In the genomic region with DNA sequence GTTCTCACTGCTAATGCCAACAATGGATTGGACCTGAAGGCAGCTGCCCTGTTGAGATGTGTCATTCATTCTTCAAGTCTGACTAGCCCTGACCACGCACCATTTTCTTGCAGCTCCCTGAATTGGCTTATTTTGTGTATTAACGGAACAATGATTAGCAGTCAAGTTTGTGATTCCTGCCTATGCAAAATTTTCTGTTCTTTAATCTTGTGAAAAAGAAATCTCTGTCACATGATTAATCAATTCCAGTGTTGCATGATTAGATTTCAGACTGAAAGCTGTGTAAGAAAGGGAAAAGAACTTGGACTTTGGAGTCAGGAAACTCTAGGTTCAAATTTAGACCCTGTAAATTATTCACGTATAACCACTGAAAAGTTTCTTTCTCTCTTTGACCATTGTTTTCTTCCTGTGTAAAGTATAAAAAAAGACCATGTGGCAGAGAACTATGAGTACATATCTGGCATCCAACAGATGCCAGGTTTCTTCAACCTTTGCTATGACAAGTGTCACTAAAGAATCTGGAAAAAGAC, we compare ENCODE assay signal across 12 cellular contexts.
A peak's percentile ranks its signal among the peaks of the same experiment; 100 is the strongest.
DNase-seq lines count a peak whose midpoint lies in the region; ATAC-seq and TF ChIP-seq lines count a peak whose summit lies in the region.
"Had no signal": no experiment of that assay in that cellular context is flagged by ENCODE, and none has a peak within 500 bp of the region (broad histone marks: within the 10 kb centered on the region; RNA-seq: fewer than 3 reads in every experiment).

No MANE protein-coding gene starts in this region.

- H3K4me3 ChIP-seq in neural progenitor cell: no peak overlapping the region
- H3K4me3 ChIP-seq: left ventricle myocardium inferior had no signal

- no peak overlapping the region for H2AFZ ChIP-seq in neural progenitor cell (replicated peaks)

- peaks cover 5% of the 10 kb centered on the region for H3K27me3 Mint-ChIP-seq in neural progenitor cell (ENCODE audit: insufficient read depth, low read depth)
- peaks cover 11% of the 10 kb centered on the region for H3K27me3 Mint-ChIP-seq in activated T-helper 17 cell treated with anti-CD3 and anti-CD28 coated beads, Interleukin-2, amount 50 U/mL, for 72 hours
- no peaks in the 10 kb centered on the region for H3K27me3 Mint-ChIP-seq in CD4-positive, alpha-beta T cell
- H3K27me3 Mint-ChIP-seq: activated CD4-positive, alpha-beta memory T cell treated with anti-CD3 and anti-CD28 coated beads, Interleukin-2, amount 10 ng/mL, durations not matched to agents 7 days and 5 days had no signal

- H3K9ac ChIP-seq in neural progenitor cell: no peak overlapping the region

- no peaks in the 10 kb centered on the region for H3K36me3 ChIP-seq in neural progenitor cell
- H3K36me3 ChIP-seq: left ventricle myocardium inferior had no signal

- no peaks in the 10 kb centered on the region for H3K9me3 ChIP-seq in neural progenitor cell (ENCODE audit: low read depth)
- H3K9me3 ChIP-seq in CD4-positive, alpha-beta T cell (ENCODE audit: control insufficient read depth, low read length): no peaks in the 10 kb centered on the region
- H3K9me3 ChIP-seq: left ventricle myocardium inferior had no signal

- no peak overlapping the region for H3K27ac ChIP-seq in neural progenitor cell
- no peak overlapping the region for H3K27ac ChIP-seq in CD4-positive, alpha-beta T cell (ENCODE audit: low read depth, low read length)
- H3K27ac ChIP-seq: left ventricle myocardium inferior had no signal

- H4K20me1 ChIP-seq in neural progenitor cell (ENCODE audit: low read depth): no peaks in the 10 kb centered on the region

- H3K36me3 Mint-ChIP-seq in neural progenitor cell: no peaks in the 10 kb centered on the region
- H3K36me3 Mint-ChIP-seq in activated T-helper 17 cell treated with anti-CD3 and anti-CD28 coated beads, Interleukin-2, amount 50 U/mL, for 72 hours (ENCODE audit: low read depth): no peaks in the 10 kb centered on the region
- no peaks in the 10 kb centered on the region for H3K36me3 Mint-ChIP-seq in CD4-positive, alpha-beta T cell (ENCODE audit: low read depth)

- H3K4me1 Mint-ChIP-seq in neural progenitor cell: peaks cover 13% of the 10 kb centered on the region
- no peaks in the 10 kb centered on the region for H3K4me1 Mint-ChIP-seq in activated T-helper 17 cell treated with anti-CD3 and anti-CD28 coated beads, Interleukin-2, amount 50 U/mL, for 72 hours
- H3K4me1 Mint-ChIP-seq in CD4-positive, alpha-beta T cell (ENCODE audit: low read depth): no peaks in the 10 kb centered on the region
- H3K4me1 Mint-ChIP-seq: activated CD4-positive, alpha-beta memory T cell treated with anti-CD3 and anti-CD28 coated beads, Interleukin-2, amount 10 ng/mL, durations not matched to agents 7 days and 5 days had no signal

- CTCF ChIA-PET in CD4-positive, alpha-beta T cell (lab: Charles Lee): no interaction called here

- POLR2A ChIA-PET in CD4-positive, alpha-beta T cell (lab: Charles Lee): no interaction called here

- no peaks in the 10 kb centered on the region for H3F3A ChIP-seq in neural progenitor cell (ENCODE audit: low read depth)

- ATAC-seq in GM18907 (IDR thresholded peaks at IDR 0.05; ENCODE audit: unreplicated experiment): peak; percentile 86
- peak; percentile 79 for ATAC-seq in HG02610 (IDR thresholded peaks at IDR 0.05; ENCODE audit: unreplicated experiment)
- ATAC-seq in HG03469 (IDR thresholded peaks at IDR 0.05; ENCODE audit: unreplicated experiment): peak; percentile 57
- ATAC-seq in activated T-helper 17 cell treated with anti-CD3 and anti-CD28 coated beads, Interleukin-2, amount 50 U/mL, for 72 hours (replicated peaks): no peak
- no peak for ATAC-seq in CD4-positive, alpha-beta T cell (ENCODE audit: poor library complexity)

- intact Hi-C loops in CD4-positive, alpha-beta T cell (cut with DNase I, micrococcal nuclease): no loop called here

- no peak for TF ChIP-seq CTCF in neural progenitor cell (IDR thresholded peaks at IDR 0.05)
- TF ChIP-seq CTCF in CD4-positive, alpha-beta T cell (IDR thresholded peaks at IDR 0.05): no peak

- H3K79me2 ChIP-seq in neural progenitor cell (ENCODE audit: low read depth): no peaks in the 10 kb centered on the region

- DNase-seq in left kidney (ENCODE audit: low read depth, low spot score): peak; percentile 8
- DNase-seq in neural progenitor cell (ENCODE audit: low spot score): no peak
- DNase-seq in ureter (ENCODE audit: low spot score): no peak
- no peak for DNase-seq in CD4-positive, alpha-beta T cell
- DNase-seq: activated CD4-positive, alpha-beta memory T cell treated with anti-CD3 and anti-CD28 coated beads, Interleukin-2, amount 10 ng/mL, durations not matched to agents 7 days and 5 days; amniotic stem cell; left ventricle myocardium inferior; NCI-H1436 treated with DMSO at 0.1 percent for 48 hours had no signal

- no peak overlapping the region for H3K27ac Mint-ChIP-seq in neural progenitor cell
- no peak overlapping the region for H3K27ac Mint-ChIP-seq in activated T-helper 17 cell treated with anti-CD3 and anti-CD28 coated beads, Interleukin-2, amount 50 U/mL, for 72 hours
- H3K27ac Mint-ChIP-seq in CD4-positive, alpha-beta T cell: no peak overlapping the region
- H3K27ac Mint-ChIP-seq: activated CD4-positive, alpha-beta memory T cell treated with anti-CD3 and anti-CD28 coated beads, Interleukin-2, amount 10 ng/mL, durations not matched to agents 7 days and 5 days had no signal

- no peak overlapping the region for H3K4me3 Mint-ChIP-seq in neural progenitor cell
- H3K4me3 Mint-ChIP-seq in activated T-helper 17 cell treated with anti-CD3 and anti-CD28 coated beads, Interleukin-2, amount 50 U/mL, for 72 hours: no peak overlapping the region
- H3K4me3 Mint-ChIP-seq in CD4-positive, alpha-beta T cell: no peak overlapping the region
- H3K4me3 Mint-ChIP-seq: activated CD4-positive, alpha-beta memory T cell treated with anti-CD3 and anti-CD28 coated beads, Interleukin-2, amount 10 ng/mL, durations not matched to agents 7 days and 5 days had no signal

- no peaks in the 10 kb centered on the region for H3K9me3 Mint-ChIP-seq in neural progenitor cell
- H3K9me3 Mint-ChIP-seq in activated T-helper 17 cell treated with anti-CD3 and anti-CD28 coated beads, Interleukin-2, amount 50 U/mL, for 72 hours: peaks cover 2% of the 10 kb centered on the region
- no peaks in the 10 kb centered on the region for H3K9me3 Mint-ChIP-seq in CD4-positive, alpha-beta T cell
- H3K9me3 Mint-ChIP-seq: activated CD4-positive, alpha-beta memory T cell treated with anti-CD3 and anti-CD28 coated beads, Interleukin-2, amount 10 ng/mL, durations not matched to agents 7 days and 5 days had no signal

- no peak overlapping the region for H3K4me2 ChIP-seq in neural progenitor cell

- no peaks in the 10 kb centered on the region for H3K4me1 ChIP-seq in neural progenitor cell
- H3K4me1 ChIP-seq: left ventricle myocardium inferior had no signal

- H3K27me3 ChIP-seq in neural progenitor cell: no peaks in the 10 kb centered on the region
- H3K27me3 ChIP-seq in CD4-positive, alpha-beta T cell (ENCODE audit: control insufficient read depth, insufficient read depth, low read length): no peaks in the 10 kb centered on the region

Comparison
In these comparisons a context has a peak if more than half of its experiments do, and no peak if none do; other contexts are left out.
1. ATAC-seq: peak in GM18907 (single experiment), HG02610 (single experiment) and HG03469 (single experiment); none in activated T-helper 17 cell treated with anti-CD3 and anti-CD28 coated beads, Interleukin-2, amount 50 U/mL, for 72 hours (single experiment) and CD4-positive, alpha-beta T cell (single experiment).